In genomic region chr13:61414136-61414535, GRCh38 we compare ENCODE assay signal across 1 cellular context.
TF ChIP-seq lines count a peak whose summit lies in the region.

No MANE protein-coding gene starts in this region.

TF ChIP-seq in WTC11, 78 proteins besides CTCF, POLR2A, EP300 and RAD21 (continued from another document):
- no peak for TF ChIP-seq PREB (CRISPR knock-in tag; IDR thresholded peaks at IDR 0.05; ENCODE audit: borderline replicate concordance)
- TF ChIP-seq ZNF232 (CRISPR knock-in tag; IDR thresholded peaks at IDR 0.05), result no peak
- TF ChIP-seq NR1H2 (CRISPR knock-in tag; IDR thresholded peaks at IDR 0.05), result no peak
- no peak for TF ChIP-seq EMX1 (CRISPR knock-in tag; IDR thresholded peaks at IDR 0.05)
- TF ChIP-seq RELA (CRISPR knock-in tag; IDR thresholded peaks at IDR 0.05; ENCODE audit: borderline replicate concordance), result no peak
- no peak for TF ChIP-seq ZNF263 (CRISPR knock-in tag; IDR thresholded peaks at IDR 0.05; ENCODE audit: low read depth)
- no peak for TF ChIP-seq MYBL2 (CRISPR knock-in tag; IDR thresholded peaks at IDR 0.05)
- TF ChIP-seq ZNF512 (CRISPR knock-in tag; IDR thresholded peaks at IDR 0.05; ENCODE audit: borderline replicate concordance), result no peak
- no peak for TF ChIP-seq PRDM15 (CRISPR knock-in tag; IDR thresholded peaks at IDR 0.05)
- no peak for TF ChIP-seq FOXJ3 (CRISPR knock-in tag; IDR thresholded peaks at IDR 0.05; ENCODE audit: borderline replicate concordance)
- TF ChIP-seq ZBTB43 (CRISPR knock-in tag; IDR thresholded peaks at IDR 0.05), result no peak
- no peak for TF ChIP-seq USF1 (CRISPR knock-in tag; IDR thresholded peaks at IDR 0.05)
- TF ChIP-seq ZNF423 (CRISPR knock-in tag; IDR thresholded peaks at IDR 0.05), result no peak
- TF ChIP-seq CREB1 (CRISPR knock-in tag; IDR thresholded peaks at IDR 0.05), result no peak
- no peak for TF ChIP-seq HMGXB4 (CRISPR knock-in tag; IDR thresholded peaks at IDR 0.05)
- no peak for TF ChIP-seq GRHL2 (CRISPR knock-in tag; IDR thresholded peaks at IDR 0.05; ENCODE audit: insufficient replicate concordance, severe bottlenecking)
- TF ChIP-seq ZNF121 (CRISPR knock-in tag; IDR thresholded peaks at IDR 0.05), result no peak
TF ChIP-seq in WTC11: peak in this region for 0.
